15 cellular contexts compared by ENCODE assay signal in genomic region chr2:40384714-40385113, GRCh38.
DNase-seq lines count a peak whose midpoint lies in the region; ATAC-seq and TF ChIP-seq lines count a peak whose summit lies in the region.
"Had no signal": no experiment of that assay in that cellular context is flagged by ENCODE, and none has a peak within 500 bp of the region (broad histone marks: within the 10 kb centered on the region; RNA-seq: fewer than 3 reads in every experiment).

No MANE protein-coding gene starts in this region.

- no peak for TF ChIP-seq CTCF in kidney epithelial cell (IDR thresholded peaks at IDR 0.05; ENCODE audit: insufficient read depth, low read length, poor library complexity, severe bottlenecking)

- H3K36me3 ChIP-seq in kidney epithelial cell (ENCODE audit: control insufficient read depth, insufficient read depth, low read length), result no peaks in the 10 kb centered on the region
- H3K36me3 ChIP-seq in effector memory CD4-positive, alpha-beta T cell (ENCODE audit: control insufficient read depth, insufficient read depth, low read length), result no peaks in the 10 kb centered on the region
- H3K36me3 ChIP-seq: tibial artery had no signal

- H3K27ac ChIP-seq in effector memory CD4-positive, alpha-beta T cell (ENCODE audit: insufficient read depth, low read length, poor library complexity, severe bottlenecking), result no peak overlapping the region
- H3K27ac ChIP-seq: C4-2B, tibial artery had no signal

- ATAC-seq in GM21825 (IDR thresholded peaks at IDR 0.05; ENCODE audit: unreplicated experiment) (no peak), HG02798 (IDR thresholded peaks at IDR 0.05; ENCODE audit: poor library complexity, unreplicated experiment) (no peak)
- ATAC-seq: activated T-cell treated with anti-CD3 and anti-CD28 coated beads, Interleukin-2, amount 50 U/mL, for 4 hours had no signal

- no peaks in the 10 kb centered on the region for H3K27me3 ChIP-seq in kidney epithelial cell (ENCODE audit: control insufficient read depth, insufficient read depth, low read length)
- no peaks in the 10 kb centered on the region for H3K27me3 ChIP-seq in effector memory CD4-positive, alpha-beta T cell (replicated peaks; ENCODE audit: control insufficient read depth, insufficient read depth, low read length, poor library complexity, severe bottlenecking)
- H3K27me3 ChIP-seq: tibial artery had no signal

- no peak overlapping the region for H3K4me3 ChIP-seq in kidney epithelial cell (ENCODE audit: low read depth, low read length)
- no peak overlapping the region for H3K4me3 ChIP-seq in effector memory CD4-positive, alpha-beta T cell (ENCODE audit: insufficient read depth, low read depth, low read length, poor library complexity, severe bottlenecking)
- H3K4me3 ChIP-seq: tibial artery had no signal

- DNase-seq in AG08396 (ENCODE audit: low spot score) (peak; percentile 18), M059J (ENCODE audit: low read depth) (peak; percentile 67), amniotic stem cell (lab: John Stamatoyannopoulos, UW) (peak; percentile 25), kidney epithelial cell (ENCODE audit: low read depth) (peak; percentile 37), mucosa of gallbladder (ENCODE audit: low spot score) (no peak)
- no peak for DNase-seq in effector memory CD4-positive, alpha-beta T cell
- DNase-seq: activated CD4-positive, alpha-beta T cell treated with anti-CD3 and anti-CD28 coated beads for 1 hour; activated T-cell treated with anti-CD3 and anti-CD28 coated beads, Interleukin-2, amount 50 U/mL, for 4 hours; central memory CD4-positive, alpha-beta T cell; glutamatergic neuron; NCI-H446; tibial artery had no signal

- H3K4me1 ChIP-seq in effector memory CD4-positive, alpha-beta T cell (ENCODE audit: control insufficient read depth, insufficient read depth, low read length, poor library complexity, severe bottlenecking), result no peaks in the 10 kb centered on the region

- no peaks in the 10 kb centered on the region for H3K9me3 ChIP-seq in effector memory CD4-positive, alpha-beta T cell (ENCODE audit: control insufficient read depth, low read length)
- H3K9me3 ChIP-seq: tibial artery had no signal

Comparison
In these comparisons a context has a peak if more than half of its experiments do, and no peak if none do; other contexts are left out.
1. DNase-seq: peak in AG08396 (single experiment), M059J (single experiment), amniotic stem cell (single experiment) and kidney epithelial cell (single experiment); none in effector memory CD4-positive, alpha-beta T cell (0 of 3) and mucosa of gallbladder (single experiment).